In the genomic region with DNA sequence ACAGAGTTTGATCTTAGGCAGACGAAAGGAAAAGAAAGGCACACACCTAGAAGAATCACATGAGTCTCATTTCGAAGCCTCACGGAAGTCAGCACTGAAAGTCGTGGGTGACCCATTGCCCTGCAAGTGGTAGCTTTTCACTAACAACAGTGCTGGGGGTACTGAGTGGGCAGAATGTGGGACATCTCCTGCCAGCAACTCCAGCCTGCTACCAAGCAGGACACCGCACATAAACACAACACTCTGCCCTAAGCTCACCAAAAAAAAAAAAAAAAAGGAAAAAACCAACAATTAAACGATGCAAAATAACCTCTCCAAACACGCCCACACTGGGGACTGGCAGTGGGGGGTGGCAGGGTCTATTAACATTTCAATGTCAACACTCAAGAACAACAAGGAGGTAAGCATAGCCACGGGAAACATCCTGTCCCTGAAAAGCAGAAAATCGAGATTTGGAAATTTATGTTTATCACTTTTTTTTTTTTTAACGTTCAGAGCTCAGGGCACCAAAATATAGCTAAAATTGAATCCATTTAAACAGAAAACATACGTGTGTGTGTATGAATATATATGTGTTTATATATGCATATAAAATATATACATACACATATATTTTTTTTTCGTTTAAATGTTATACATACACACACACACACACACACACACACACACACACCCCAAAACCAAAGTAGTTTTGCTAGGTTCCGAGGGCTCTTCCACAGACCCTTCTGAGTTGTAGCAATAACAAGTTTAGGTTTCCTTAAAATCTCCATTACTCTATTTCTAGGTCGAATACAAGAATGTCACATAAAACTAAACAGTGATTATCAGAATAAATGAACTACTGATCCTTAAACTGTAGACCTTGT, we compare ENCODE assay signal across 8 cellular contexts. TPM values are rescaled to one million over a fixed set of nuclear protein-coding genes. Genes with fewer than 3 reads are reported as not detected.
A peak's percentile ranks its signal among the peaks of the same experiment; 100 is the strongest.
DNase-seq lines count a peak whose midpoint lies in the region; ATAC-seq and TF ChIP-seq lines count a peak whose summit lies in the region.

No MANE protein-coding gene starts in this region.

- no peaks in the 10 kb centered on the region for H3F3A ChIP-seq in PC-3 (ENCODE audit: low read length, unreplicated experiment)

- 6 to 11% methylated on average over 14 of the region's 14 CpGs for WGBS in lung, 2 donors

- H3K9me3 ChIP-seq in PC-3 (ENCODE audit: low read length) (no peaks in the 10 kb centered on the region), lung (ENCODE audit: control insufficient read depth in 2 of 2, insufficient read depth in 1 of 2, low read length in 1 of 2) (no peaks in the 10 kb centered on the region)

- DNase-seq in AG09309 (ENCODE audit: low read depth) (no peak), PC-3 (peak; percentile 16), lung (ENCODE audit: low spot score) (no peak), NCI-H1092 (lab: John Stamatoyannopoulos, UW) (no peak), HuH-7.5 (ENCODE audit: low spot score) (no peak)
- peak; percentile 3 for DNase-seq in central memory CD4-positive, alpha-beta T cell

- peak overlapping the region; percentile 99 for H3K4me2 ChIP-seq in PC-3 (ENCODE audit: low read length)

- no peaks in the 10 kb centered on the region for H4K20me1 ChIP-seq in PC-3 (ENCODE audit: low read length)

- peak overlapping the region; percentile 56 for H2AFZ ChIP-seq in PC-3 (ENCODE audit: low read length)

- peak; percentile 35 for ATAC-seq in GM18867 (IDR thresholded peaks at IDR 0.05; ENCODE audit: unreplicated experiment)
- no peak for ATAC-seq in PC-3
- no peak for ATAC-seq in lung (ENCODE audit: insufficient read depth, low FRiP score)

- POLR2A ChIA-PET in PC-3 (lab: Charles Lee; ENCODE audit: unreplicated experiment), result no interaction called here

- H3K9me2 ChIP-seq in PC-3 (replicated peaks; ENCODE audit: low read length), result no peaks in the 10 kb centered on the region

- no peaks in the 10 kb centered on the region for H3K36me3 ChIP-seq in PC-3 (ENCODE audit: low read depth, low read length)
- H3K36me3 ChIP-seq in lung (ENCODE audit: control insufficient read depth in 2 of 2, insufficient read depth in 2 of 2, low read length in 2 of 2), result no peaks in the 10 kb centered on the region

- H3K27ac ChIP-seq in PC-3 (ENCODE audit: low read length) (peak overlapping the region; percentile 87), lung (ENCODE audit: low read depth in 1 of 2, low read length in 1 of 2) (peak overlapping the region; percentile 98 to 100), temporal lobe (ENCODE audit: low read depth, low read length) (peak overlapping the region; percentile 92)

- H3K4me3 ChIP-seq in AG09309 (ENCODE audit: control insufficient read depth, low read depth, low read length) (peak overlapping the region; percentile 80), PC-3 (ENCODE audit: low read length) (peak overlapping the region; percentile 95), lung (peak overlapping the region; percentile 81)

- H3K79me2 ChIP-seq in PC-3 (ENCODE audit: low read length), result peaks cover 84% of the 10 kb centered on the region

- intact Hi-C loops in PC-3 (cut with micrococcal nuclease), result loop anchor here (2.0 to 5.0 kb wide), 3 partner anchors 23 to 62 kb away; no protein-coding TSS in a partner anchor

- H3K9ac ChIP-seq in PC-3 (ENCODE audit: low read length), result peak overlapping the region; percentile 98

- CTCF ChIA-PET in PC-3 (lab: Charles Lee), result no interaction called here

- TF ChIP-seq CTCF in AG09309 (IDR thresholded peaks at IDR 0.05; ENCODE audit: control insufficient read depth, insufficient read depth, low read depth, low read length, missing control alignments), result no peak
- TF ChIP-seq CTCF in PC-3 (conservative IDR thresholded peaks at IDR 0.05; ENCODE audit: low read depth, low read length), result no peak
- no peak for TF ChIP-seq CTCF in lung (IDR thresholded peaks at IDR 0.05; ENCODE audit: control extremely low read depth, extremely low read depth)

- BruUV-seq in PC-3 (replicated peaks; lab: Mats Ljungman, UMichigan), result TSS peak; percentile 19

- H3K4me1 ChIP-seq in PC-3 (ENCODE audit: insufficient read depth, low read length), result peaks cover 16% of the 10 kb centered on the region
- peaks cover 3 to 6% of the 10 kb centered on the region in 2 donors for H3K4me1 ChIP-seq in lung (ENCODE audit: control insufficient read depth in 2 of 2, insufficient read depth in 2 of 2, low read length in 2 of 2)

- H3K27me3 ChIP-seq in PC-3 (ENCODE audit: low read length), result no peaks in the 10 kb centered on the region
- H3K27me3 ChIP-seq in lung (ENCODE audit: control insufficient read depth, insufficient read depth), result no peaks in the 10 kb centered on the region

RNA-seq across cellular contexts. Expression of gene INO80D, which starts 2.1 kb away (rescaled TPM):
- total RNA-seq in PC-3 (2014; rRNA removed) (8.8 and 9.7 TPM in 2 replicates), lung (10 to 100 TPM; 24.2 to 33.5 TPM), temporal lobe (24.3 TPM)
- 1 to 10 TPM; 1.9 to 3.2 TPM for polyA plus RNA-seq in lung

Comparison
In these comparisons a context has a peak if more than half of its experiments do, and no peak if none do; other contexts are left out.
1. DNase-seq: peak in PC-3 (single experiment) and central memory CD4-positive, alpha-beta T cell (single experiment); none in AG09309 (single experiment), lung (single experiment), NCI-H1092 (single experiment) and HuH-7.5 (single experiment).
2. Peak in every context shown above with its lines, with median percentiles within 50 percentile points of each other: H3K4me3 ChIP-seq and H3K27ac ChIP-seq.